17 cellular contexts compared by ENCODE assay signal in genomic region chr7:50405246-50405645, GRCh38.
A peak's percentile ranks its signal among the peaks of the same experiment; 100 is the strongest.
DNase-seq lines count a peak whose midpoint lies in the region; ATAC-seq and TF ChIP-seq lines count a peak whose summit lies in the region.
"Had no signal": no experiment of that assay in that cellular context is flagged by ENCODE, and none has a peak within 500 bp of the region (broad histone marks: within the 10 kb centered on the region; RNA-seq: fewer than 3 reads in every experiment).

No MANE protein-coding gene starts in this region.

- DNase-seq in GM10266 (ENCODE audit: extremely low spot score) = peak; percentile 64
- DNase-seq in stimulated activated CD4-positive, alpha-beta T cell treated with anti-CD3 and anti-CD28 coated beads, Interleukin-2, amount 100 ng/mL, for 48 hours = no peak
- DNase-seq in anterior cingulate cortex (lab: John Stamatoyannopoulos, UW) = no peak
- DNase-seq in OCI-M2 (lab: John Stamatoyannopoulos, UW; ENCODE audit: unreplicated experiment) = no peak
- DNase-seq: activated effector memory CD4-positive, alpha-beta T cell treated with Interleukin-2 at 50 U/mL for 16 hours; caudate nucleus; NCI-H2227 treated with DMSO at 0.1 percent for 48 hours; PC-9; stimulated activated CD4-positive, alpha-beta T cell treated with anti-CD3 and anti-CD28 coated beads, Interleukin-1b, Interleukin-23, amount 100 ng/mL, for 48 hours had no signal

- peaks cover 30 to 48% (median 44%) of the 10 kb centered on the region in 11 experiments for H3K36me3 ChIP-seq in BLaER1 treated with 17β-estradiol and CSF1 and Interleukin-3, amounts not matched to agents 10 nM and 100 nM
- H3K36me3 ChIP-seq: gastroesophageal sphincter, HAP-1, vagina had no signal

- H3K4me1 ChIP-seq in BLaER1 treated with 17β-estradiol and CSF1 and Interleukin-3, amounts not matched to agents 10 nM and 100 nM = peaks cover 59 to 86% (median 62%) of the 10 kb centered on the region in 10 experiments
- H3K4me1 ChIP-seq: HAP-1, vagina had no signal

- H3K9me3 ChIP-seq in BLaER1 treated with 17β-estradiol and CSF1 and Interleukin-3, amounts not matched to agents 10 nM and 100 nM (replicated peaks in 1 of 11) = no peaks in the 10 kb centered on the region
- H3K9me3 ChIP-seq: gastroesophageal sphincter, HAP-1, vagina had no signal

- H3K27me3 ChIP-seq in BLaER1 treated with 17β-estradiol and CSF1 and Interleukin-3, amounts not matched to agents 10 nM and 100 nM = no peaks in the 10 kb centered on the region

- peaks cover 51% of the 10 kb centered on the region for H3K36me3 Mint-ChIP-seq in dendritic cell treated with granulocyte-macrophage colony-stimulating factor and Interleukin-4, amounts not matched to agents 40 ng/mL and 50 ng/mL, for 4 days (ENCODE audit: low read depth)
- H3K36me3 Mint-ChIP-seq: mesothelial cell of epicardium had no signal

- H3K4me3 ChIP-seq in BLaER1 treated with 17β-estradiol and CSF1 and Interleukin-3, amounts not matched to agents 10 nM and 100 nM = no peak overlapping the region
- H3K4me3 ChIP-seq: gastroesophageal sphincter, HAP-1, PC-9, vagina had no signal

- H3K4me1 Mint-ChIP-seq in dendritic cell treated with granulocyte-macrophage colony-stimulating factor and Interleukin-4, amounts not matched to agents 40 ng/mL and 50 ng/mL, for 4 days (ENCODE audit: low read depth) = peaks cover 86% of the 10 kb centered on the region
- H3K4me1 Mint-ChIP-seq: mesothelial cell of epicardium had no signal

- H3K4me2 ChIP-seq in BLaER1 treated with 17β-estradiol and CSF1 and Interleukin-3, amounts not matched to agents 10 nM and 100 nM = peak overlapping the region; percentile 11 to 96 (median 55); a peak in 18 of 22 replicates
- H3K4me2 ChIP-seq: PC-9 had no signal

- peaks cover 0 to 70% (median 7%) of the 10 kb centered on the region in 11 experiments; a peak in 9 of 22 replicates for H4K20me1 ChIP-seq in BLaER1 treated with 17β-estradiol and CSF1 and Interleukin-3, amounts not matched to agents 10 nM and 100 nM

- H3K9me3 Mint-ChIP-seq in dendritic cell treated with granulocyte-macrophage colony-stimulating factor and Interleukin-4, amounts not matched to agents 40 ng/mL and 50 ng/mL, for 4 days = no peaks in the 10 kb centered on the region
- H3K9me3 Mint-ChIP-seq: mesothelial cell of epicardium had no signal

- no peak for TF ChIP-seq CTCF in GM10266 (IDR thresholded peaks at IDR 0.05; ENCODE audit: control insufficient read depth, insufficient read depth, low read depth, missing control alignments)

- H3K27me3 Mint-ChIP-seq in dendritic cell treated with granulocyte-macrophage colony-stimulating factor and Interleukin-4, amounts not matched to agents 40 ng/mL and 50 ng/mL, for 4 days = no peaks in the 10 kb centered on the region

- ATAC-seq in HG03103 (IDR thresholded peaks at IDR 0.05; ENCODE audit: low read depth, unreplicated experiment) (peak; percentile 28), GM21717 (IDR thresholded peaks at IDR 0.05; ENCODE audit: unreplicated experiment) (no peak)
- ATAC-seq: gastroesophageal sphincter had no signal

- no peak overlapping the region for H3K9ac ChIP-seq in BLaER1 treated with 17β-estradiol and CSF1 and Interleukin-3, amounts not matched to agents 10 nM and 100 nM

- H3K4me3 Mint-ChIP-seq in dendritic cell treated with granulocyte-macrophage colony-stimulating factor and Interleukin-4, amounts not matched to agents 40 ng/mL and 50 ng/mL, for 4 days = no peak overlapping the region
- H3K4me3 Mint-ChIP-seq: mesothelial cell of epicardium had no signal

- peak overlapping the region in 1 of 11 experiments; percentile 8; a peak in 2 of 22 replicates for H3K27ac ChIP-seq in BLaER1 treated with 17β-estradiol and CSF1 and Interleukin-3, amounts not matched to agents 10 nM and 100 nM
- H3K27ac ChIP-seq: gastroesophageal sphincter, PC-9, vagina had no signal

- intact Hi-C loops in dendritic cell treated with granulocyte-macrophage colony-stimulating factor and Interleukin-4, amounts not matched to agents 40 ng/mL and 50 ng/mL, for 4 days (cut with micrococcal nuclease) = no loop called here

- peak overlapping the region; percentile 25 for H3K27ac Mint-ChIP-seq in dendritic cell treated with granulocyte-macrophage colony-stimulating factor and Interleukin-4, amounts not matched to agents 40 ng/mL and 50 ng/mL, for 4 days
- H3K27ac Mint-ChIP-seq: mesothelial cell of epicardium had no signal
